Comparison of ENCODE assay signal across 8 cellular contexts in genomic region chr20:34954905-34955231, GRCh38. TPM values are rescaled to one million over a fixed set of nuclear protein-coding genes. Genes with fewer than 3 reads are reported as not detected.
A peak's percentile ranks its signal among the peaks of the same experiment; 100 is the strongest.
DNase-seq lines count a peak whose midpoint lies in the region; ATAC-seq lines count a peak whose summit lies in the region.

No MANE protein-coding gene starts in this region.

- ATAC-seq in GM21360 (IDR thresholded peaks at IDR 0.05; ENCODE audit: unreplicated experiment) = peak; percentile 13

- H3K4me1 ChIP-seq in ectodermal cell (ENCODE audit: control insufficient read depth, insufficient read depth, low read length) (peaks cover 19% of the 10 kb centered on the region), muscle layer of duodenum (ENCODE audit: control insufficient read depth in 1 of 2, insufficient read depth in 2 of 2, low read length in 2 of 2) (peaks cover 0 to 7% of the 10 kb centered on the region in 2 donors)

- H3K9me3 ChIP-seq in ectodermal cell (ENCODE audit: control insufficient read depth, low read length) (no peaks in the 10 kb centered on the region), muscle layer of duodenum (ENCODE audit: control insufficient read depth in 1 of 2, low read length in 2 of 2) (no peaks in the 10 kb centered on the region)

- no peaks in the 10 kb centered on the region for H3K27me3 ChIP-seq in ectodermal cell (ENCODE audit: control insufficient read depth, insufficient read depth, low read length, poor library complexity, severe bottlenecking)
- H3K27me3 ChIP-seq in muscle layer of duodenum (ENCODE audit: low read depth, low read length) = no peaks in the 10 kb centered on the region

- no peak overlapping the region for H3K27ac ChIP-seq in ectodermal cell (ENCODE audit: insufficient read depth, low read depth, low read length, poor library complexity, severe bottlenecking)
- H3K27ac ChIP-seq in muscle layer of duodenum (ENCODE audit: low read length) = peak overlapping the region; percentile 91

- WGBS in ectodermal cell, 2 experiments = 22 to 25% methylated on average over 13 of the region's 13 CpGs

- H3K36me3 ChIP-seq in ectodermal cell (ENCODE audit: control insufficient read depth, insufficient read depth, low read length) (peaks cover 4% of the 10 kb centered on the region), muscle layer of duodenum (ENCODE audit: control insufficient read depth in 1 of 2, insufficient read depth in 2 of 2, low read length in 2 of 2) (peaks cover 4 to 7% of the 10 kb centered on the region in 2 donors)

- DNase-seq in AG08396 (ENCODE audit: low spot score) (peak; percentile 44), RPMI7951 (ENCODE audit: low read depth) (peak; percentile 69), ureter (ENCODE audit: low spot score) (no peak), SIG-M5 (lab: John Stamatoyannopoulos, UW) (no peak)
- no peak for DNase-seq in activated CD4-positive, alpha-beta T cell treated with anti-CD3 and anti-CD28 coated beads for 1 hour

- H3K4me3 ChIP-seq in ectodermal cell (ENCODE audit: insufficient read depth, low read depth, low read length) (peak overlapping the region; percentile 87), muscle layer of duodenum (ENCODE audit: low read depth in 1 of 2, low read length in 2 of 2) (peak overlapping the region; percentile 69 to 86)

RNA-seq across cellular contexts. Expression of gene GSS, which starts 0.7 kb away (rescaled TPM):
- 99.5 and 112 TPM in 2 replicates for total RNA-seq in RPMI7951 (2014; rRNA removed; shearing (Covaris generic))
- 60.1 TPM for polyA plus RNA-seq in ectodermal cell (2013, experiment 1 of 4)
- 54.8 TPM for polyA plus RNA-seq in ectodermal cell (2013, experiment 2 of 4)
- 48.5 TPM for polyA plus RNA-seq in ectodermal cell (2013, experiment 3 of 4)
- 49.1 TPM for polyA plus RNA-seq in ectodermal cell (2013, experiment 4 of 4)
- total RNA-seq in ureter = 56.6 TPM

RNA-seq across cellular contexts. Expression of gene MYH7B, which starts 0.8 kb away (rescaled TPM):
- total RNA-seq in RPMI7951 (2014; rRNA removed; shearing (Covaris generic)) = not detected in 2 replicates
- 0.61 TPM for polyA plus RNA-seq in ectodermal cell (2013, experiment 1 of 4)
- 0.41 TPM for polyA plus RNA-seq in ectodermal cell (2013, experiment 2 of 4)
- 0.16 TPM for polyA plus RNA-seq in ectodermal cell (2013, experiment 3 of 4)
- polyA plus RNA-seq in ectodermal cell (2013, experiment 4 of 4) = 0.53 TPM
- 1.4 TPM for total RNA-seq in ureter

Comparison
In these comparisons a context has a peak if more than half of its experiments do, and no peak if none do; other contexts are left out.
1. DNase-seq: peak in AG08396 (single experiment) and RPMI7951 (single experiment); none in ureter (single experiment), SIG-M5 (single experiment) and activated CD4-positive, alpha-beta T cell treated with anti-CD3 and anti-CD28 coated beads for 1 hour (single experiment).